Comparison of ENCODE assay signal across 18 cellular contexts in genomic region chr18:12030667-12031066, GRCh38.
"Had no signal": no experiment of that assay in that cellular context is flagged by ENCODE, and none has a peak within 500 bp of the region (broad histone marks: within the 10 kb centered on the region; RNA-seq: fewer than 3 reads in every experiment).

No MANE protein-coding gene starts in this region.

- H3K27me3 ChIP-seq: adrenal gland, colonic mucosa, testis had no signal

- H3K4me3 ChIP-seq: adrenal gland, colonic mucosa, lung, testis had no signal

- H3K4me3 Mint-ChIP-seq: activated B cell treated with CpG ODN at 0.5 μM for 24 hours; activated CD4-positive, alpha-beta T cell treated with anti-CD3 and anti-CD28 coated beads, Interleukin-2, amount 10 ng/mL, durations not matched to agents 7 days and 5 days; natural killer cell; stimulated activated naive CD8-positive, alpha-beta T cell treated with anti-CD3 and anti-CD28 coated beads, Interleukin-15, amount 100 ng/mL, for 72 hours had no signal

- ATAC-seq: natural killer cell; stimulated activated naive CD8-positive, alpha-beta T cell treated with anti-CD3 and anti-CD28 coated beads, Interleukin-15, amount 100 ng/mL, for 72 hours had no signal

- H3K36me3 ChIP-seq: adrenal gland, colonic mucosa had no signal

- H3K27me3 Mint-ChIP-seq: activated B cell treated with CpG ODN at 0.5 μM for 24 hours; activated CD4-positive, alpha-beta T cell treated with anti-CD3 and anti-CD28 coated beads, Interleukin-2, amount 10 ng/mL, durations not matched to agents 7 days and 5 days; progenitor cell of endocrine pancreas; stimulated activated naive CD8-positive, alpha-beta T cell treated with anti-CD3 and anti-CD28 coated beads, Interleukin-15, amount 100 ng/mL, for 72 hours had no signal

- H3K4me1 Mint-ChIP-seq: natural killer cell; stimulated activated naive CD8-positive, alpha-beta T cell treated with anti-CD3 and anti-CD28 coated beads, Interleukin-15, amount 100 ng/mL, for 72 hours had no signal

- H3K27ac ChIP-seq: adrenal gland, colonic mucosa, testis had no signal

- FAIRE-seq: TTC549 had no signal

- DNase-seq: activated B cell treated with CpG ODN at 0.5 μM for 24 hours; activated CD4-positive, alpha-beta T cell treated with anti-CD3 and anti-CD28 coated beads, Interleukin-2, amount 10 ng/mL, durations not matched to agents 7 days and 5 days; activated naive CD4-positive, alpha-beta T cell treated with anti-CD3 and anti-CD28 coated beads, Interleukin-2, amount 50 U/mL, for 16 hours; activated T-cell treated with anti-CD3 and anti-CD28 coated beads, Interleukin-2, amount 50 U/mL, for 1 hour; caudate nucleus; colonic mucosa; effector CD8-positive, alpha-beta T cell; hypothalamus; natural killer cell; occipital lobe; stimulated activated CD4-positive, alpha-beta T cell treated with anti-CD3 and anti-CD28 coated beads, Interleukin-4, amount 100 ng/mL, for 1 hour; stimulated activated naive CD8-positive, alpha-beta T cell treated with anti-CD3 and anti-CD28 coated beads, Interleukin-15, amount 100 ng/mL, for 72 hours; T-helper 2 cell; testis had no signal

- H3K27ac Mint-ChIP-seq: activated B cell treated with CpG ODN at 0.5 μM for 24 hours; activated CD4-positive, alpha-beta T cell treated with anti-CD3 and anti-CD28 coated beads, Interleukin-2, amount 10 ng/mL, durations not matched to agents 7 days and 5 days; natural killer cell; progenitor cell of endocrine pancreas had no signal

- H3K4me1 ChIP-seq: colonic mucosa, testis had no signal

- H3K36me3 Mint-ChIP-seq: natural killer cell had no signal

- H3K9me3 ChIP-seq: adrenal gland, colonic mucosa, testis had no signal

- H3K9me3 Mint-ChIP-seq: activated B cell treated with CpG ODN at 0.5 μM for 24 hours; activated CD4-positive, alpha-beta T cell treated with anti-CD3 and anti-CD28 coated beads, Interleukin-2, amount 10 ng/mL, durations not matched to agents 7 days and 5 days; natural killer cell; stimulated activated naive CD8-positive, alpha-beta T cell treated with anti-CD3 and anti-CD28 coated beads, Interleukin-15, amount 100 ng/mL, for 72 hours had no signal
